In the genomic region with DNA sequence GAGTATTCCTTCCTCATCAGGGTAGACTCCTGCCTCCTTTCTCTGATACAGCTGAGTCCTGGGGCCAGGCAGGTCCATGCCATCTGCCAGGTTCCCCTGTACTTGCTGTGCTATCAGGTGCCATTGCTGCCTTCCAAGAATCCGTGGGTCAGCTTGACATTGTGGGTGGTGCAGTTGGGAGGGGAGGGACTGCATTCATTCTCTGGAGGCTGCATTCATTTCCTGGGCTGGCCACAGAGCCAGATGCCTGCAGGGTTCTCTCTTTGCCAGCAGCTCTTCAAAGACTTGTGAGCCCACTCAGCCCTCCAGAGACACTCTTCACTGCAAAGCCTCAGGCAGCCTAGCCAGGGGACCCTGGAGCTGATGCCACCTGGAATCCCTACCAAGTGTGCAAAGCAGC, we compare ENCODE assay signal across 15 cellular contexts. TPM values are rescaled to one million over a fixed set of nuclear protein-coding genes. Genes with fewer than 3 reads are reported as not detected.
DNase-seq lines count a peak whose midpoint lies in the region; ATAC-seq and TF ChIP-seq lines count a peak whose summit lies in the region.
"Had no signal": no experiment of that assay in that cellular context is flagged by ENCODE, and none has a peak within 500 bp of the region (broad histone marks: within the 10 kb centered on the region; RNA-seq: fewer than 3 reads in every experiment).

No MANE protein-coding gene starts in this region.

- H3K4me1 Mint-ChIP-seq in chondrocyte (ENCODE audit: low read depth), result peaks cover 46% of the 10 kb centered on the region

- no peak for ATAC-seq in HG02763 (IDR thresholded peaks at IDR 0.05; ENCODE audit: unreplicated experiment)
- ATAC-seq: left lobe of liver had no signal

- TF ChIP-seq CTCF in chondrocyte (IDR thresholded peaks at IDR 0.05), result no peak

- no peak overlapping the region for H3K27ac Mint-ChIP-seq in chondrocyte (ENCODE audit: unreplicated experiment)
- H3K27ac Mint-ChIP-seq: activated naive CD4-positive, alpha-beta T cell treated with anti-CD3 and anti-CD28 coated beads for 36 hours had no signal

- no peaks in the 10 kb centered on the region for H3K36me3 Mint-ChIP-seq in chondrocyte (ENCODE audit: low read depth)

- DNase-seq in NCI-H1092 treated with DMSO at 0.1 percent for 48 hours (lab: John Stamatoyannopoulos, UW) (peak; percentile 23), NCI-H1092 (lab: John Stamatoyannopoulos, UW) (no peak), NCI-H1694 treated with DMSO at 0.1 percent for 48 hours (lab: John Stamatoyannopoulos, UW) (peak; percentile 7), chondrocyte (ENCODE audit: low spot score) (peak; percentile 40), retina (peak; percentile 24), NCI-H526 treated with DMSO at 0.1 percent for 48 hours (lab: John Stamatoyannopoulos, UW) (no peak), NCI-H1436 treated with DMSO at 0.1 percent for 48 hours (lab: John Stamatoyannopoulos, UW) (no peak)
- DNase-seq: activated naive CD4-positive, alpha-beta T cell treated with anti-CD3 and anti-CD28 coated beads for 36 hours; NCI-H446 treated with DMSO at 0.1 percent for 48 hours; RPMI8226; spleen; testis had no signal

- H3K4me3 Mint-ChIP-seq in chondrocyte (ENCODE audit: unreplicated experiment), result no peak overlapping the region
- H3K4me3 Mint-ChIP-seq: activated naive CD4-positive, alpha-beta T cell treated with anti-CD3 and anti-CD28 coated beads for 36 hours; neural crest cell had no signal

- no peaks in the 10 kb centered on the region for H3K27me3 Mint-ChIP-seq in chondrocyte (ENCODE audit: low read depth)

- no peaks in the 10 kb centered on the region for H3K9me3 Mint-ChIP-seq in chondrocyte (ENCODE audit: low read depth)
- H3K9me3 Mint-ChIP-seq: activated naive CD4-positive, alpha-beta T cell treated with anti-CD3 and anti-CD28 coated beads for 36 hours; neural crest cell had no signal

RNA-seq across cellular contexts. Expression of gene ANKFN1, which starts 20.7 kb away (rescaled TPM):
- not detected in 3 replicates for total RNA-seq in chondrocyte
- total RNA-seq: activated naive CD4-positive, alpha-beta T cell treated with anti-CD3 and anti-CD28 coated beads for 36 hours; left lobe of liver had no signal

Comparison
In these comparisons a context has a peak if more than half of its experiments do, and no peak if none do; other contexts are left out.
1. DNase-seq: peak in NCI-H1092 treated with DMSO at 0.1 percent for 48 hours (single experiment), NCI-H1694 treated with DMSO at 0.1 percent for 48 hours (single experiment), chondrocyte (single experiment) and retina (single experiment); none in NCI-H1092 (single experiment), NCI-H526 treated with DMSO at 0.1 percent for 48 hours (single experiment) and NCI-H1436 treated with DMSO at 0.1 percent for 48 hours (single experiment).